ENCODE assay signal across 1 cellular context in genomic region chr6:3906191-3907019, GRCh38.
TF ChIP-seq lines count a peak whose summit lies in the region.

No MANE protein-coding gene starts in this region.

TF ChIP-seq in H1, 55 proteins besides CTCF, POLR2A, EP300 and RAD21 (continued from another document):
- TF ChIP-seq TEAD4 (IDR thresholded peaks at IDR 0.05; ENCODE audit: low read depth, low read length) (peak; percentile 59; the same call in 1 of the 2 replicates), RBBP5 (IDR thresholded peaks at IDR 0.05; ENCODE audit: borderline replicate concordance, low read depth, low read length) (0 out of 2 replicates have a peak, but pooled peaks have one; percentile 45)
- TF ChIP-seq, protein P1, sequence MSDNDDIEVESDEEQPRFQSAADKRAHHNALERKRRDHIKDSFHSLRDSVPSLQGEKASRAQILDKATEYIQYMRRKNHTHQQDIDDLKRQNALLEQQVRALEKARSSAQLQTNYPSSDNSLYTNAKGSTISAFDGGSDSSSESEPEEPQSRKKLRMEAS (IDR thresholded peaks at IDR 0.05), result 0 out of 2 replicates have a peak, but pooled peaks have one; percentile 13
TF ChIP-seq in H1: peak in this region for 4.
